1 cellular context compared by ENCODE assay signal in the genomic region with DNA sequence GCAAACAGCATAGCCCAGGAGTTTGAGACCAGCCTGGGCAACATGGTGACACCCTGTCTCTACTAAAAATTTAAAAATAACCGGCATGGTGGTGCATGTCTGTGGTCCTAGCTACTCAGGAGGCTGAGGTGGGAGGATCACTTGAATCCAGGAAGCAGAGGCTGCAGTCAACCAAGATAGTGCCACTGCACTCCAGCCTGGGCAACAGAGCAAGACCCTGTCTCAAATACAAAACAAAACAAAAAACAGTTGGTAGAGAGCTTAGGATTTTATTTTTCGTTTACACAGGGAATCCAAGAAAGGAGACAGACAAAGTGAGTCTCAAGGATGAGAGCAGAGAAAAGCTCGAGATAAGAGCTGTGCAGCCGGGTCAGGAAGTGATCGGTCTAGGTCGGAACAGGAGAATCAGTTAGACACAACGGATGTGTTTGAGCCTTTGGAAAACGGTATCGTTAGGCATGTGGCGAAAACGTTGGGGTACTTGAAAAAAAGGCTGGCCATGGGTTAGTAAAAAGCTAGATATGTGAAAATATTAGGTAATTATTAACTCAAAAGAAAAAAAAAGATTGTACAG.
TF ChIP-seq lines count a peak whose summit lies in the region.

No MANE protein-coding gene starts in this region.

TF ChIP-seq in K562, 482 proteins besides CTCF, POLR2A, EP300 and RAD21 (continues in another document):
- TF ChIP-seq ZNF184 (CRISPR knock-in tag; IDR thresholded peaks at IDR 0.05) (no peak), PPARD (CRISPR knock-in tag; IDR thresholded peaks at IDR 0.05) (no peak), TCF3 (CRISPR knock-in tag; IDR thresholded peaks at IDR 0.05) (no peak), ELF2 (CRISPR knock-in tag; IDR thresholded peaks at IDR 0.05) (no peak), HDAC1 (IDR thresholded peaks at IDR 0.05) (peak in 1 of 2 experiments; percentile 42; a peak in 1 of 4 replicates), SRSF9 (IDR thresholded peaks at IDR 0.05; ENCODE audit: borderline replicate concordance, low read depth, low read length) (no peak), MECOM (CRISPR knock-in tag; IDR thresholded peaks at IDR 0.05) (no peak), ZNF121 (CRISPR knock-in tag; conservative IDR thresholded peaks at IDR 0.05) (peak; percentile 98), RBM39 (optimal IDR thresholded peaks at IDR 0.05; ENCODE audit: low read depth, low read length) (no peak), MAZ (CRISPR knock-in tag; conservative IDR thresholded peaks at IDR 0.05 in 1 of 2, IDR thresholded peaks at IDR 0.05 in 1 of 2) (0 out of 4 replicates have a peak, but pooled peaks of 1 of the 2 experiments have one; percentile 8), POLR2G (IDR thresholded peaks at IDR 0.05; ENCODE audit: low read depth, low read length) (no peak), NFIX (CRISPR knock-in tag; IDR thresholded peaks at IDR 0.05; ENCODE audit: low read depth) (no peak), ZNF174 (CRISPR knock-in tag; IDR thresholded peaks at IDR 0.05) (no peak), DACH1 (IDR thresholded peaks at IDR 0.05; ENCODE audit: partially characterized antibody) (no peak), ZNF277 (CRISPR knock-in tag; IDR thresholded peaks at IDR 0.05; ENCODE audit: borderline replicate concordance) (no peak), TBP (optimal IDR thresholded peaks at IDR 0.05; ENCODE audit: low read depth, low read length) (no peak), AFF4 (CRISPR knock-in tag; IDR thresholded peaks at IDR 0.05) (no peak), ZNF239 (CRISPR knock-in tag; IDR thresholded peaks at IDR 0.05) (no peak), HIVEP1 (CRISPR knock-in tag; IDR thresholded peaks at IDR 0.05) (no peak), CAMTA2 (CRISPR knock-in tag; conservative IDR thresholded peaks at IDR 0.05) (no peak), SMARCA5 (IDR thresholded peaks at IDR 0.05) (0 out of 2 replicates have a peak, but pooled peaks have one; percentile 58), BCOR (IDR thresholded peaks at IDR 0.05) (peak; percentile 77), BRD9 (IDR thresholded peaks at IDR 0.05; ENCODE audit: low read depth, partially characterized antibody) (peak; percentile 21), ZHX1 (conservative IDR thresholded peaks at IDR 0.05; ENCODE audit: low read length) (no peak), BRD4 (IDR thresholded peaks at IDR 0.05) (no peak), HSF4 (CRISPR knock-in tag; IDR thresholded peaks at IDR 0.05; ENCODE audit: borderline replicate concordance) (no peak), ETV1 (tag; conservative IDR thresholded peaks at IDR 0.05; ENCODE audit: low read depth) (peak; percentile 75), NFYB (IDR thresholded peaks at IDR 0.05; ENCODE audit: extremely low read depth, insufficient read length) (no peak), ZNF12 (CRISPR knock-in tag; IDR thresholded peaks at IDR 0.05) (no peak), PRPF4 (IDR thresholded peaks at IDR 0.05; ENCODE audit: insufficient read depth, low read depth, low read length, poor library complexity, severe bottlenecking) (no peak), ZNF197 (CRISPR knock-in tag; IDR thresholded peaks at IDR 0.05; ENCODE audit: low read depth) (no peak), HLTF (IDR thresholded peaks at IDR 0.05) (0 out of 2 replicates have a peak, but pooled peaks have one; percentile 26)
- TF ChIP-seq, protein P1, sequence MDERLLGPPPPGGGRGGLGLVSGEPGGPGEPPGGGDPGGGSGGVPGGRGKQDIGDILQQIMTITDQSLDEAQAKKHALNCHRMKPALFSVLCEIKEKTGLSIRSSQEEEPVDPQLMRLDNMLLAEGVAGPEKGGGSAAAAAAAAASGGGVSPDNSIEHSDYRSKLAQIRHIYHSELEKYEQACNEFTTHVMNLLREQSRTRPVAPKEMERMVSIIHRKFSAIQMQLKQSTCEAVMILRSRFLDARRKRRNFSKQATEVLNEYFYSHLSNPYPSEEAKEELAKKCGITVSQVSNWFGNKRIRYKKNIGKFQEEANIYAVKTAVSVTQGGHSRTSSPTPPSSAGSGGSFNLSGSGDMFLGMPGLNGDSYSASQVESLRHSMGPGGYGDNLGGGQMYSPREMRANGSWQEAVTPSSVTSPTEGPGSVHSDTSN (CRISPR knock-in tag; IDR thresholded peaks at IDR 0.05; ENCODE audit: low read depth): no peak
- TF ChIP-seq, protein P1 (tag; conservative IDR thresholded peaks at IDR 0.05; ENCODE audit: low read depth): no peak
- TF ChIP-seq, protein P2, sequence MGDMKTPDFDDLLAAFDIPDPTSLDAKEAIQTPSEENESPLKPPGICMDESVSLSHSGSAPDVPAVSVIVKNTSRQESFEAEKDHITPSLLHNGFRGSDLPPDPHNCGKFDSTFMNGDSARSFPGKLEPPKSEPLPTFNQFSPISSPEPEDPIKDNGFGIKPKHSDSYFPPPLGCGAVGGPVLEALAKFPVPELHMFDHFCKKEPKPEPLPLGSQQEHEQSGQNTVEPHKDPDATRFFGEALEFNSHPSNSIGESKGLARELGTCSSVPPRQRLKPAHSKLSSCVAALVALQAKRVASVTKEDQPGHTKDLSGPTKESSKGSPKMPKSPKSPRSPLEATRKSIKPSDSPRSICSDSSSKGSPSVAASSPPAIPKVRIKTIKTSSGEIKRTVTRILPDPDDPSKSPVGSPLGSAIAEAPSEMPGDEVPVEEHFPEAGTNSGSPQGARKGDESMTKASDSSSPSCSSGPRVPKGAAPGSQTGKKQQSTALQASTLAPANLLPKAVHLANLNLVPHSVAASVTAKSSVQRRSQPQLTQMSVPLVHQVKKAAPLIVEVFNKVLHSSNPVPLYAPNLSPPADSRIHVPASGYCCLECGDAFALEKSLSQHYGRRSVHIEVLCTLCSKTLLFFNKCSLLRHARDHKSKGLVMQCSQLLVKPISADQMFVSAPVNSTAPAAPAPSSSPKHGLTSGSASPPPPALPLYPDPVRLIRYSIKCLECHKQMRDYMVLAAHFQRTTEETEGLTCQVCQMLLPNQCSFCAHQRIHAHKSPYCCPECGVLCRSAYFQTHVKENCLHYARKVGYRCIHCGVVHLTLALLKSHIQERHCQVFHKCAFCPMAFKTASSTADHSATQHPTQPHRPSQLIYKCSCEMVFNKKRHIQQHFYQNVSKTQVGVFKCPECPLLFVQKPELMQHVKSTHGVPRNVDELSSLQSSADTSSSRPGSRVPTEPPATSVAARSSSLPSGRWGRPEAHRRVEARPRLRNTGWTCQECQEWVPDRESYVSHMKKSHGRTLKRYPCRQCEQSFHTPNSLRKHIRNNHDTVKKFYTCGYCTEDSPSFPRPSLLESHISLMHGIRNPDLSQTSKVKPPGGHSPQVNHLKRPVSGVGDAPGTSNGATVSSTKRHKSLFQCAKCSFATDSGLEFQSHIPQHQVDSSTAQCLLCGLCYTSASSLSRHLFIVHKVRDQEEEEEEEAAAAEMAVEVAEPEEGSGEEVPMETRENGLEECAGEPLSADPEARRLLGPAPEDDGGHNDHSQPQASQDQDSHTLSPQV (IDR thresholded peaks at IDR 0.05): no peak
- TF ChIP-seq, protein P3, sequence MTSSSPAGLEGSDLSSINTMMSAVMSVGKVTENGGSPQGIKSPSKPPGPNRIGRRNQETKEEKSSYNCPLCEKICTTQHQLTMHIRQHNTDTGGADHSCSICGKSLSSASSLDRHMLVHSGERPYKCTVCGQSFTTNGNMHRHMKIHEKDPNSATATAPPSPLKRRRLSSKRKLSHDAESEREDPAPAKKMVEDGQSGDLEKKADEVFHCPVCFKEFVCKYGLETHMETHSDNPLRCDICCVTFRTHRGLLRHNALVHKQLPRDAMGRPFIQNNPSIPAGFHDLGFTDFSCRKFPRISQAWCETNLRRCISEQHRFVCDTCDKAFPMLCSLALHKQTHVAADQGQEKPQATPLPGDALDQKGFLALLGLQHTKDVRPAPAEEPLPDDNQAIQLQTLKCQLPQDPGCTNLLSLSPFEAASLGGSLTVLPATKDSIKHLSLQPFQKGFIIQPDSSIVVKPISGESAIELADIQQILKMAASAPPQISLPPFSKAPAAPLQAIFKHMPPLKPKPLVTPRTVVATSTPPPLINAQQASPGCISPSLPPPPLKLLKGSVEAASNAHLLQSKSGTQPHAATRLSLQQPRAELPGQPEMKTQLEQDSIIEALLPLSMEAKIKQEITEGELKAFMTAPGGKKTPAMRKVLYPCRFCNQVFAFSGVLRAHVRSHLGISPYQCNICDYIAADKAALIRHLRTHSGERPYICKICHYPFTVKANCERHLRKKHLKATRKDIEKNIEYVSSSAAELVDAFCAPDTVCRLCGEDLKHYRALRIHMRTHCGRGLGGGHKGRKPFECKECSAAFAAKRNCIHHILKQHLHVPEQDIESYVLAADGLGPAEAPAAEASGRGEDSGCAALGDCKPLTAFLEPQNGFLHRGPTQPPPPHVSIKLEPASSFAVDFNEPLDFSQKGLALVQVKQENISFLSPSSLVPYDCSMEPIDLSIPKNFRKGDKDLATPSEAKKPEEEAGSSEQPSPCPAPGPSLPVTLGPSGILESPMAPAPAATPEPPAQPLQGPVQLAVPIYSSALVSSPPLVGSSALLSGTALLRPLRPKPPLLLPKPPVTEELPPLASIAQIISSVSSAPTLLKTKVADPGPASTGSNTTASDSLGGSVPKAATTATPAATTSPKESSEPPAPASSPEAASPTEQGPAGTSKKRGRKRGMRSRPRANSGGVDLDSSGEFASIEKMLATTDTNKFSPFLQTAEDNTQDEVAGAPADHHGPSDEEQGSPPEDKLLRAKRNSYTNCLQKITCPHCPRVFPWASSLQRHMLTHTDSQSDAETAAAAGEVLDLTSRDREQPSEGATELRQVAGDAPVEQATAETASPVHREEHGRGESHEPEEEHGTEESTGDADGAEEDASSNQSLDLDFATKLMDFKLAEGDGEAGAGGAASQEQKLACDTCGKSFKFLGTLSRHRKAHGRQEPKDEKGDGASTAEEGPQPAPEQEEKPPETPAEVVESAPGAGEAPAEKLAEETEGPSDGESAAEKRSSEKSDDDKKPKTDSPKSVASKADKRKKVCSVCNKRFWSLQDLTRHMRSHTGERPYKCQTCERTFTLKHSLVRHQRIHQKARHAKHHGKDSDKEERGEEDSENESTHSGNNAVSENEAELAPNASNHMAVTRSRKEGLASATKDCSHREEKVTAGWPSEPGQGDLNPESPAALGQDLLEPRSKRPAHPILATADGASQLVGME (CRISPR knock-in tag; IDR thresholded peaks at IDR 0.05): no peak
